Comparison of ENCODE assay signal across 8 cellular contexts in the genomic region with DNA sequence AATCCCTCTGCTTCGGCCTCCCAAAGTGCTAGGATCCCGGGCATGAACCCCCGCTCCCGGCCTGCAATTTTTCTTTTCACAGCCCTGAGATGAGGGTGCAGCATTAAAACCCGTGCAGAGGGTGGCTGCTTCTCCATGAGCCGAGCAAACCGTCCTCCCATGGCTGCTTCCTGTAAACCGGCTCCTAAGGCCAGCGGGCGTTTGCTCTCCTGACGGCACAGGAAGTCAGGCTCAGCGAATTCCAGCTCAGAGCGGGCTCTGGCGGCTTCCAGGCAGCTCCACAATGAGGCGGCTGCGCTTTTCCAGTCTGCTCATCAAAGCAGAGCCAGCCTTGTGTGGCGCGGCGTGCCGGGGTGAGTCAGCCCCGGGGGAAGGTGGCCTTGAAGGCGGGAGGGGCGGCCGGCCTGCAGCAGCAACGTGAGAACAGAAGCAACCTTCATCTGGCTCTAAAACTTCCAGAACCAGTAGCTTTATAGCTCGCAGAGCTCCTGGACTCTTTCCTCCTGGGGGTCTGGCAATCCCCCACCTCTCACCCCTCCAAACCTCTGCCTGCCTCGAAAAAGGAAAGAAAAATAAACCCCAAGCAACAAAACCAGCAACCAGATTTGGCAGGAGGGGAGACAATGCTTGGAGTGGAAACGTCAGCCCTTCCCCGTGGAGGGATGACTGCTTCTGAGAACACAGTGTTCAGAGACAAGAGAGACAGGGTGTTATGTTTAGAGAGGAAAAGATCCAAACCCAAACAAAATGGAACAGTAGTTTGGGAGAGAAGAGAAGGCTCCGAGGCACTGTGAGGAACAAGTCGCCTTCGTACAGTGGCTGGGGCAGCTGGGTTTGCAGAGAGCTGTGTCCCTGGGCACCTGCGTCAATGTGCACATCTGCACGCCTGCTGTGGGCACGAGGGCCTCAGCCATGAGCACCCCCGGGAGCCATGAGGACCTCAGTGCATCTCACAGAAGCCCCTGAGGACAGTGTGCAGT.
A peak's percentile ranks its signal among the peaks of the same experiment; 100 is the strongest.
DNase-seq lines count a peak whose midpoint lies in the region; ATAC-seq and TF ChIP-seq lines count a peak whose summit lies in the region.

No MANE protein-coding gene starts in this region.

- ATAC-seq in HG03342 (IDR thresholded peaks at IDR 0.05; ENCODE audit: unreplicated experiment): no peak

- no peak for TF ChIP-seq CTCF in colonic mucosa (IDR thresholded peaks at IDR 0.05)

- peaks cover under 1% of the 10 kb centered on the region for H3K36me3 Mint-ChIP-seq in activated CD4-positive, alpha-beta T cell treated with anti-CD3 and anti-CD28 coated beads, Interleukin-2, amount 10 ng/mL, durations not matched to agents 7 days and 5 days (ENCODE audit: low read depth)

- peak overlapping the region; percentile 63 to 68 for H3K9ac ChIP-seq in colonic mucosa (ENCODE audit: low read depth in 2 of 2, low read length in 2 of 2)

- H3K4me3 ChIP-seq in colonic mucosa: peak overlapping the region; percentile 4

- CTCF ChIA-PET in activated CD4-positive, alpha-beta T cell treated with anti-CD3 and anti-CD28 coated beads, Interleukin-2, amount 10 ng/mL, durations not matched to agents 7 days and 5 days (lab: Charles Lee): interaction anchor here (0.8 to 1.8 kb wide), 8 partner anchors 10 to 68 kb away, joined by 3 to 4 read pairs (median 3); no protein-coding TSS in a partner anchor

- peak overlapping the region; percentile 87 for H3K27ac ChIP-seq in colonic mucosa

- H3K4me1 ChIP-seq in colonic mucosa: peaks cover 20% of the 10 kb centered on the region

- H3K4me1 Mint-ChIP-seq in activated CD4-positive, alpha-beta T cell treated with anti-CD3 and anti-CD28 coated beads, Interleukin-2, amount 10 ng/mL, durations not matched to agents 7 days and 5 days: peaks cover 36% of the 10 kb centered on the region

- intact Hi-C loops in colonic mucosa (cut with DNase I): loop anchor here (5.0 kb wide), 1 partner anchor 66 kb away; a partner anchor contains a TSS

- no peaks in the 10 kb centered on the region for H3K27me3 Mint-ChIP-seq in activated CD4-positive, alpha-beta T cell treated with anti-CD3 and anti-CD28 coated beads, Interleukin-2, amount 10 ng/mL, durations not matched to agents 7 days and 5 days

- H3K27me3 ChIP-seq in colonic mucosa: no peaks in the 10 kb centered on the region

- POLR2A ChIA-PET in activated CD4-positive, alpha-beta T cell treated with anti-CD3 and anti-CD28 coated beads, Interleukin-2, amount 10 ng/mL, durations not matched to agents 7 days and 5 days (lab: Charles Lee): interaction anchor here (0.6 kb wide), 1 partner anchor 8 kb away, joined by 4 read pairs; no protein-coding TSS in a partner anchor

- no peaks in the 10 kb centered on the region for H3K9me3 ChIP-seq in colonic mucosa

- H3K36me3 ChIP-seq in colonic mucosa: no peaks in the 10 kb centered on the region

- DNase-seq in NCI-H524 (lab: John Stamatoyannopoulos, UW) (peak; percentile 24 to 45), NCI-H524 treated with DMSO at 0.1 percent for 48 hours (lab: John Stamatoyannopoulos, UW) (no peak), NCI-H226 (peak; percentile 98), colonic mucosa (peak; percentile 88), left kidney (ENCODE audit: low read depth, low spot score) (peak; percentile 97)
- peak; percentile 59 for DNase-seq in activated CD4-positive, alpha-beta T cell treated with anti-CD3 and anti-CD28 coated beads, Interleukin-2, amount 10 ng/mL, durations not matched to agents 7 days and 5 days
- DNase-seq in stimulated activated CD4-positive, alpha-beta T cell treated with anti-CD3 and anti-CD28 coated beads, Interleukin-1b, Interleukin-23, amount 100 ng/mL, for 24 hours (ENCODE audit: low read depth in 4 of 4, low spot score in 1 of 4): peak; percentile 41 to 62 (median 50)

- H3K27ac Mint-ChIP-seq in activated CD4-positive, alpha-beta T cell treated with anti-CD3 and anti-CD28 coated beads, Interleukin-2, amount 10 ng/mL, durations not matched to agents 7 days and 5 days: peak overlapping the region; percentile 86

- no peak overlapping the region for H3K4me3 Mint-ChIP-seq in activated CD4-positive, alpha-beta T cell treated with anti-CD3 and anti-CD28 coated beads, Interleukin-2, amount 10 ng/mL, durations not matched to agents 7 days and 5 days

- no peaks in the 10 kb centered on the region for H3K9me3 Mint-ChIP-seq in activated CD4-positive, alpha-beta T cell treated with anti-CD3 and anti-CD28 coated beads, Interleukin-2, amount 10 ng/mL, durations not matched to agents 7 days and 5 days
